Comparison of ENCODE assay signal across 9 cellular contexts in genomic region chr7:2299131-2299829, GRCh38. TPM values are rescaled to one million over a fixed set of nuclear protein-coding genes. Genes with fewer than 3 reads are reported as not detected.
A peak's percentile ranks its signal among the peaks of the same experiment; 100 is the strongest.
DNase-seq lines count a peak whose midpoint lies in the region; ATAC-seq, FAIRE-seq and TF ChIP-seq lines count a peak whose summit lies in the region.
"Had no signal": no experiment of that assay in that cellular context is flagged by ENCODE, and none has a peak within 500 bp of the region (broad histone marks: within the 10 kb centered on the region; RNA-seq: fewer than 3 reads in every experiment).

No MANE protein-coding gene starts in this region.

- FAIRE-seq in GM19239 (lab: Jason Lieb, UNC), result peak; percentile 90

- no peaks in the 10 kb centered on the region for H3K36me3 ChIP-seq in A673 (ENCODE audit: insufficient read depth, low read length, poor library complexity, severe bottlenecking)
- H3K36me3 ChIP-seq: cardiac muscle cell had no signal

- intact Hi-C loops in A673 (cut with micrococcal nuclease; ENCODE audit: unreplicated experiment), result no loop called here

- ATAC-seq in HG03520 (IDR thresholded peaks at IDR 0.05; ENCODE audit: unreplicated experiment) (peak; percentile 55), GM18520 (IDR thresholded peaks at IDR 0.05; ENCODE audit: unreplicated experiment) (no peak), HG03280 (IDR thresholded peaks at IDR 0.05; ENCODE audit: unreplicated experiment) (no peak)

- H3K27me3 ChIP-seq in A673 (replicated peaks; ENCODE audit: insufficient read depth, low read depth, low read length, poor library complexity), result no peaks in the 10 kb centered on the region
- H3K27me3 ChIP-seq: cardiac muscle cell had no signal

- TF ChIP-seq CTCF in AG09319 (IDR thresholded peaks at IDR 0.05; ENCODE audit: low read depth, low read length) (no peak), A673 (conservative IDR thresholded peaks at IDR 0.05; ENCODE audit: low read depth, low read length) (no peak)

- POLR2A ChIA-PET in A673 (lab: Charles Lee; ENCODE audit: low non-redundant PET), result no interaction called here

- no peaks in the 10 kb centered on the region for H3K4me1 ChIP-seq in A673 (ENCODE audit: insufficient read depth, low read length, poor library complexity, severe bottlenecking)

- no peaks in the 10 kb centered on the region for H3K9me3 ChIP-seq in A673 (ENCODE audit: low read depth, low read length, poor library complexity, severe bottlenecking)

- peak; percentile 67 for DNase-seq in AG09319 (ENCODE audit: extremely low read depth, low read depth)
- DNase-seq in GM19239 (ENCODE audit: insufficient read length, low spot score), result peak; percentile 59
- peak; percentile 77 for DNase-seq in fibroblast of gingiva (ENCODE audit: low read depth)
- DNase-seq in stimulated activated CD4-positive, alpha-beta T cell treated with anti-CD3 and anti-CD28 coated beads, Interleukin-4, amount 100 ng/mL, for 48 hours (ENCODE audit: low read depth in 2 of 2), result peak; percentile 8 to 34
- DNase-seq in A673 (ENCODE audit: low spot score), result no peak

- no peak overlapping the region for H3K4me3 ChIP-seq in A673 (ENCODE audit: low read depth, low read length, poor library complexity, severe bottlenecking)
- H3K4me3 ChIP-seq: cardiac muscle cell had no signal

- BruUV-seq in A673 (replicated peaks; lab: Mats Ljungman, UMichigan), result no TSS peak

- CTCF ChIA-PET in A673 (lab: Charles Lee), result no interaction called here

- H3K27ac ChIP-seq in A673 (ENCODE audit: low read depth, low read length, poor library complexity, severe bottlenecking), result no peak overlapping the region
- H3K27ac ChIP-seq: cardiac muscle cell had no signal

RNA-seq across cellular contexts. Expression of gene SNX8, which starts 15.0 kb away (rescaled TPM):
- 42.9 and 52.1 TPM in 2 replicates for total RNA-seq in A673 (2021)

RNA-seq across cellular contexts. Expression of gene EIF3B, which starts 55.3 kb away (rescaled TPM):
- 356 and 364 TPM in 2 replicates for total RNA-seq in A673 (2021)

RNA-seq across cellular contexts. Expression of gene NUDT1, which starts 57.3 kb away (rescaled TPM):
- total RNA-seq in A673 (2021), result 115 and 117 TPM in 2 replicates

RNA-seq across cellular contexts. Expression of gene MRM2, which starts 57.3 kb away (rescaled TPM):
- total RNA-seq in A673 (2021), result 50.4 and 51.3 TPM in 2 replicates
